8 cellular contexts compared by ENCODE assay signal in the genomic region with DNA sequence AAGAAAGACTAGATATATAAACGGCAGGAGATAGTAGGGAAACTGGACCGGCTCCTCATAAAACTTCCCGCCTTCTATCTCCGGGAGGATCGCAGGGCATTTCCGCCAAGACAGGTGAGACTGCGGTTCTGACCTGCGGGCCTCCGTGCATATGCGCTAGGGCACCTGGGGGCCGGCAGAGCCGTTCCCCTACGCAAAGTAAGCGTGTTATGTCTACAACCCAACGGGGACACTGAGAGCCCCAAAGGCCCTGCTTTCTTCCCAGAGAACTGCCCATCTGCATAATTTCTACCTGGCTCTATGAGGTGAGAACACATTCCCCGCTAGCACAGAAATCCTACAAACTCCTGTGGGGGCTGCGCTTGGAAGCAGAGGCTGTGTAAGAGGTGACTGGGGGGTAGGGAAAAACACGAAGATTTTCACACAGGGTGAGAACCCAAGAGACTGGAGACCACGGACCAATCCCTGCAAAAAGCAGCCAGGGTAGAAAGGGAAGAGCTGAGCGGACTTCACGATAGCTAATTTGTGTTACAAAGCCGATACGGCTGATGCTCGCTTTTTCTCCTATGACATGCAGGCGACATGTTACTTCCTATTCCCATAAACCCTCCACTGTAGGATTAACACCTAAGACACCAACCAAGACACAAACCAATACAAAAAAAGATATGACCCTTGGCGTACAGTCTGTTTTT. TPM values are rescaled to one million over a fixed set of nuclear protein-coding genes. Genes with fewer than 3 reads are reported as not detected.
A peak's percentile ranks its signal among the peaks of the same experiment; 100 is the strongest.
DNase-seq lines count a peak whose midpoint lies in the region; ATAC-seq lines count a peak whose summit lies in the region.

No MANE protein-coding gene starts in this region.

- ATAC-seq in GM21390 (IDR thresholded peaks at IDR 0.05; ENCODE audit: unreplicated experiment) = peak; percentile 93

- DNase-seq in DMS114 treated with DMSO at 0.1 percent for 48 hours (lab: John Stamatoyannopoulos, UW; ENCODE audit: unreplicated experiment) (peak; percentile 95), HS-5 (ENCODE audit: low read depth) (peak; percentile 98), NCI-H82 (lab: John Stamatoyannopoulos, UW) (peak; percentile 98), lung microvascular endothelial cell (ENCODE audit: low read depth in 2 of 2) (peak; percentile 88 to 96)
- peak; percentile 50 to 87 for DNase-seq in activated CD4-positive, alpha-beta T cell treated with anti-CD3 and anti-CD28 coated beads, Interleukin-2, amount 50 U/mL, for 24 hours (ENCODE audit: low read depth in 1 of 2, low spot score in 1 of 2)
- DNase-seq in effector CD4-positive, alpha-beta T cell = peak; percentile 21
- DNase-seq in stimulated activated CD8-positive, alpha-beta memory T cell treated with anti-CD3 and anti-CD28 coated beads, Interleukin-15, amount 100 ng/mL, for 48 hours (ENCODE audit: low read depth in 2 of 2) = peak; percentile 53 to 60

RNA-seq across cellular contexts. Expression of a gene that starts 0.5 kb away (rescaled TPM):
- under 0.01 and 5,258 TPM in 2 replicates for total RNA-seq in lung microvascular endothelial cell

Comparison
In these comparisons a context has a peak if more than half of its experiments do, and no peak if none do; other contexts are left out.
1. Peak in every context shown above with its lines: DNase-seq and ATAC-seq.
2. DNase-seq: peak in every context shown above with its lines; median percentile 98 in HS-5; 98 in NCI-H82; 95 in DMS114 treated with DMSO at 0.1 percent for 48 hours; 92 in lung microvascular endothelial cell; 68 in activated CD4-positive, alpha-beta T cell treated with anti-CD3 and anti-CD28 coated beads, Interleukin-2, amount 50 U/mL, for 24 hours; 56 in stimulated activated CD8-positive, alpha-beta memory T cell treated with anti-CD3 and anti-CD28 coated beads, Interleukin-15, amount 100 ng/mL, for 48 hours; 21 in effector CD4-positive, alpha-beta T cell.